ENCODE assay signal across 1 cellular context in the genomic region with DNA sequence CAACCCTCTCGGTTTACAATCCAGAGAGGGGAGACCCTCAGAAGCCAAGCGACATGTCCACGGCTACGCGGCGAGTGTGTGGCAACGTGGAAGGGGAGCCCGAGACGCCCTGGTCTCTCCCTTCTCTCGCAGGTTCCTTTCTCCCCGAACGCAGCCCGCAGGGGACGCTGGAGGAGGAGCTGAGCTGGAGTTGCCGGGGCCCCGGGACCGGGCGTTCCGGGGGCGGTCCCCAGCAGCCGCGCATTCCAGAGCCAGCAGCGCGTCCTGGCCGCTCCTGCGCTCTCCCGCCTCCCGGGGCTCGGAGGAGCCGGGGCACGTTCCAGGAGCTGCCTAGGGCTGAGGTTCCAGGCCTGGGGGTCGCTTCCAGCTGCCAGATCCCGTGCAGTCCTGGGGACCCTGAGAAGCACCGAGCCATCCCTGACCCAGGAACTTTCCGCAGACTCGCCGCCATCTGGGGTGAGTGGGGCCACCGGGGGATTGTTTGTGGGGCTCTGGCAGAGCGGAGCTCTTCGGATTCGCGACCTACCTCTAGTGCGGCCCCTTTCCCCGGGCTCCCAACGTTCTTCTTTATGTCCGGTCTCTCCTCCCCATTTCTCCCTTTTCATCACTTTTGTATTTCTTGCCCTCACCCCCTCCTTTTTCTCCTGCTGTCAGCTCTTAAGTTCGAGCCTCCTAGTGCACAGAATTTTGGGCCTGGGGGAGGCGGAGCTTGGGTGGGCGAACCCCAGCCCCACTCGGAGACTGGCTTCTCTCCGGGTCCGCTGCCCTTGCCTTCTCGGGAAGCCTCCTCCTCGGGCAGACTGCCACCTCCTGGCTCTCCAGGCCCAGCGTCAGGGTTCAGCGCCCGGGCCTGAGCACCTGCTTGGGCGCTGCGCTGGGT.
TF ChIP-seq lines count a peak whose summit lies in the region.

A gene with protein sequence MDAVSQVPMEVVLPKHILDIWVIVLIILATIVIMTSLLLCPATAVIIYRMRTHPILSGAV (plus strand): TSS at position 241 of the 880 bp plus-strand sequence. CDS start 16,684 bp downstream, outside the sequence.

TF ChIP-seq in WTC11, 78 proteins besides CTCF, POLR2A, EP300 and RAD21 (continued from another document and continues in another):
- TF ChIP-seq, protein P1, sequence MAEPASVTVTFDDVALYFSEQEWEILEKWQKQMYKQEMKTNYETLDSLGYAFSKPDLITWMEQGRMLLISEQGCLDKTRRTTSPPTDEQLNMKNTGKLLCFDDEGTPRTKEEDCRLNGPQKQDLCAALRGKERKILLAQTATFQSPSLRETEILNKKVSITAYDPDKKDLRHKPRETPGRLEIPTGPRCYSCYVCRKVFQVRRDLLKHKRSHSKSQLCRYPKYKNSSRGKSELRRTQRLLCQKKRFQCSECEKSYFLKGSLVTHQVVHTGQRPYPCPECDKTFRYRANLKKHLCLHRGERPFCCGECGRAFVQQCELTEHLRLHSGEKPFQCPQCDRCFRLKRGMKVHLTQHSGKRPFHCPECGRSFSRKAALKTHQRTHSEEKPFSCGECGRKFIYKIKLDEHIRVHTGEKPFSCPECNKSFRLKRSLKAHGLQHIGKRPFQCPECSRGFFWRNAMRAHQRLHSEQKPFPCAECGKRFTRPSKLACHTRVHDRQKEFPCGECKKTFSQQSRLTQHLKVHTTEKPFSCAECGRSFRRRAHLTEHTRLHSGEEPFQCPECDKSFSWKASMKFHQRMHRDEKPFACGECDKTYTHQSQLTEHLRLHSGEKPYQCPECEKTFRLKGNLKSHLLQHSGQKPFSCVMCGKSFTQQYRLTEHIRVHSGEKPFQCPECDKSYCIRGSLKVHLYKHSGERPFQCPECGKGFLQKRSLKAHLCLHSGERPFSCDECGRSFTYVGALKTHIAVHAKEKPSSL (CRISPR knock-in tag; conservative IDR thresholded peaks at IDR 0.05), result no peak
- TF ChIP-seq ZNF671 (CRISPR knock-in tag; IDR thresholded peaks at IDR 0.05) (no peak), ZBTB21 (CRISPR knock-in tag; IDR thresholded peaks at IDR 0.05; ENCODE audit: borderline replicate concordance) (no peak), MXD4 (CRISPR knock-in tag; IDR thresholded peaks at IDR 0.05; ENCODE audit: borderline replicate concordance) (no peak), SP1 (CRISPR knock-in tag; conservative IDR thresholded peaks at IDR 0.05) (peak; percentile 62), TEAD1 (CRISPR knock-in tag; IDR thresholded peaks at IDR 0.05) (peak; percentile 75; the same call in 1 of the 2 replicates), ETV6 (CRISPR knock-in tag; IDR thresholded peaks at IDR 0.05) (no peak), SMAD3 (CRISPR knock-in tag; IDR thresholded peaks at IDR 0.05; ENCODE audit: borderline replicate concordance) (no peak), ELF4 (CRISPR knock-in tag; IDR thresholded peaks at IDR 0.05; ENCODE audit: low read depth) (no peak), FOXK1 (CRISPR knock-in tag; IDR thresholded peaks at IDR 0.05) (0 out of 2 replicates have a peak, but pooled peaks have one; percentile 15), NR3C1 (CRISPR knock-in tag; conservative IDR thresholded peaks at IDR 0.05; ENCODE audit: low read depth) (no peak), ESRRA (CRISPR knock-in tag; IDR thresholded peaks at IDR 0.05; ENCODE audit: borderline replicate concordance) (no peak), CREM (CRISPR knock-in tag; IDR thresholded peaks at IDR 0.05) (no peak), ZNF138 (CRISPR knock-in tag; conservative IDR thresholded peaks at IDR 0.05) (no peak), ZNF121 (CRISPR knock-in tag; IDR thresholded peaks at IDR 0.05) (0 out of 2 replicates have a peak, but pooled peaks have one; percentile 6), FOXJ3 (CRISPR knock-in tag; IDR thresholded peaks at IDR 0.05; ENCODE audit: borderline replicate concordance) (no peak), NFYB (CRISPR knock-in tag; conservative IDR thresholded peaks at IDR 0.05; ENCODE audit: low read depth) (no peak), ZNF396 (CRISPR knock-in tag; IDR thresholded peaks at IDR 0.05; ENCODE audit: borderline replicate concordance) (no peak), RELA (CRISPR knock-in tag; IDR thresholded peaks at IDR 0.05; ENCODE audit: borderline replicate concordance) (0 out of 2 replicates have a peak, but pooled peaks have one; percentile 31), TEAD4 (CRISPR knock-in tag; IDR thresholded peaks at IDR 0.05) (no peak)
- TF ChIP-seq, protein P2, sequence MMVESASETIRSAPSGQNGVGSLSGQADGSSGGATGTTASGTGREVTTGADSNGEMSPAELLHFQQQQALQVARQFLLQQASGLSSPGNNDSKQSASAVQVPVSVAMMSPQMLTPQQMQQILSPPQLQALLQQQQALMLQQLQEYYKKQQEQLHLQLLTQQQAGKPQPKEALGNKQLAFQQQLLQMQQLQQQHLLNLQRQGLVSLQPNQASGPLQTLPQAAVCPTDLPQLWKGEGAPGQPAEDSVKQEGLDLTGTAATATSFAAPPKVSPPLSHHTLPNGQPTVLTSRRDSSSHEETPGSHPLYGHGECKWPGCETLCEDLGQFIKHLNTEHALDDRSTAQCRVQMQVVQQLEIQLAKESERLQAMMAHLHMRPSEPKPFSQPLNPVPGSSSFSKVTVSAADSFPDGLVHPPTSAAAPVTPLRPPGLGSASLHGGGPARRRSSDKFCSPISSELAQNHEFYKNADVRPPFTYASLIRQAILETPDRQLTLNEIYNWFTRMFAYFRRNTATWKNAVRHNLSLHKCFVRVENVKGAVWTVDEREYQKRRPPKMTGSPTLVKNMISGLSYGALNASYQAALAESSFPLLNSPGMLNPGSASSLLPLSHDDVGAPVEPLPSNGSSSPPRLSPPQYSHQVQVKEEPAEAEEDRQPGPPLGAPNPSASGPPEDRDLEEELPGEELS (CRISPR knock-in tag; IDR thresholded peaks at IDR 0.05), result no peak
- TF ChIP-seq, protein P3, sequence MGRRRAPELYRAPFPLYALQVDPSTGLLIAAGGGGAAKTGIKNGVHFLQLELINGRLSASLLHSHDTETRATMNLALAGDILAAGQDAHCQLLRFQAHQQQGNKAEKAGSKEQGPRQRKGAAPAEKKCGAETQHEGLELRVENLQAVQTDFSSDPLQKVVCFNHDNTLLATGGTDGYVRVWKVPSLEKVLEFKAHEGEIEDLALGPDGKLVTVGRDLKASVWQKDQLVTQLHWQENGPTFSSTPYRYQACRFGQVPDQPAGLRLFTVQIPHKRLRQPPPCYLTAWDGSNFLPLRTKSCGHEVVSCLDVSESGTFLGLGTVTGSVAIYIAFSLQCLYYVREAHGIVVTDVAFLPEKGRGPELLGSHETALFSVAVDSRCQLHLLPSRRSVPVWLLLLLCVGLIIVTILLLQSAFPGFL (CRISPR knock-in tag; IDR thresholded peaks at IDR 0.05; ENCODE audit: borderline replicate concordance), result peak; percentile 37; the same call in 1 of the 2 replicates
- TF ChIP-seq, protein P4, sequence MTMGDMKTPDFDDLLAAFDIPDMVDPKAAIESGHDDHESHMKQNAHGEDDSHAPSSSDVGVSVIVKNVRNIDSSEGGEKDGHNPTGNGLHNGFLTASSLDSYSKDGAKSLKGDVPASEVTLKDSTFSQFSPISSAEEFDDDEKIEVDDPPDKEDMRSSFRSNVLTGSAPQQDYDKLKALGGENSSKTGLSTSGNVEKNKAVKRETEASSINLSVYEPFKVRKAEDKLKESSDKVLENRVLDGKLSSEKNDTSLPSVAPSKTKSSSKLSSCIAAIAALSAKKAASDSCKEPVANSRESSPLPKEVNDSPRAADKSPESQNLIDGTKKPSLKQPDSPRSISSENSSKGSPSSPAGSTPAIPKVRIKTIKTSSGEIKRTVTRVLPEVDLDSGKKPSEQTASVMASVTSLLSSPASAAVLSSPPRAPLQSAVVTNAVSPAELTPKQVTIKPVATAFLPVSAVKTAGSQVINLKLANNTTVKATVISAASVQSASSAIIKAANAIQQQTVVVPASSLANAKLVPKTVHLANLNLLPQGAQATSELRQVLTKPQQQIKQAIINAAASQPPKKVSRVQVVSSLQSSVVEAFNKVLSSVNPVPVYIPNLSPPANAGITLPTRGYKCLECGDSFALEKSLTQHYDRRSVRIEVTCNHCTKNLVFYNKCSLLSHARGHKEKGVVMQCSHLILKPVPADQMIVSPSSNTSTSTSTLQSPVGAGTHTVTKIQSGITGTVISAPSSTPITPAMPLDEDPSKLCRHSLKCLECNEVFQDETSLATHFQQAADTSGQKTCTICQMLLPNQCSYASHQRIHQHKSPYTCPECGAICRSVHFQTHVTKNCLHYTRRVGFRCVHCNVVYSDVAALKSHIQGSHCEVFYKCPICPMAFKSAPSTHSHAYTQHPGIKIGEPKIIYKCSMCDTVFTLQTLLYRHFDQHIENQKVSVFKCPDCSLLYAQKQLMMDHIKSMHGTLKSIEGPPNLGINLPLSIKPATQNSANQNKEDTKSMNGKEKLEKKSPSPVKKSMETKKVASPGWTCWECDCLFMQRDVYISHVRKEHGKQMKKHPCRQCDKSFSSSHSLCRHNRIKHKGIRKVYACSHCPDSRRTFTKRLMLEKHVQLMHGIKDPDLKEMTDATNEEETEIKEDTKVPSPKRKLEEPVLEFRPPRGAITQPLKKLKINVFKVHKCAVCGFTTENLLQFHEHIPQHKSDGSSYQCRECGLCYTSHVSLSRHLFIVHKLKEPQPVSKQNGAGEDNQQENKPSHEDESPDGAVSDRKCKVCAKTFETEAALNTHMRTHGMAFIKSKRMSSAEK (CRISPR knock-in tag; IDR thresholded peaks at IDR 0.05; ENCODE audit: borderline replicate concordance), result no peak
- TF ChIP-seq, protein P5, sequence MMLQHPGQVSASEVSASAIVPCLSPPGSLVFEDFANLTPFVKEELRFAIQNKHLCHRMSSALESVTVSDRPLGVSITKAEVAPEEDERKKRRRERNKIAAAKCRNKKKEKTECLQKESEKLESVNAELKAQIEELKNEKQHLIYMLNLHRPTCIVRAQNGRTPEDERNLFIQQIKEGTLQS (CRISPR knock-in tag; conservative IDR thresholded peaks at IDR 0.05), result no peak
- TF ChIP-seq, protein P6, sequence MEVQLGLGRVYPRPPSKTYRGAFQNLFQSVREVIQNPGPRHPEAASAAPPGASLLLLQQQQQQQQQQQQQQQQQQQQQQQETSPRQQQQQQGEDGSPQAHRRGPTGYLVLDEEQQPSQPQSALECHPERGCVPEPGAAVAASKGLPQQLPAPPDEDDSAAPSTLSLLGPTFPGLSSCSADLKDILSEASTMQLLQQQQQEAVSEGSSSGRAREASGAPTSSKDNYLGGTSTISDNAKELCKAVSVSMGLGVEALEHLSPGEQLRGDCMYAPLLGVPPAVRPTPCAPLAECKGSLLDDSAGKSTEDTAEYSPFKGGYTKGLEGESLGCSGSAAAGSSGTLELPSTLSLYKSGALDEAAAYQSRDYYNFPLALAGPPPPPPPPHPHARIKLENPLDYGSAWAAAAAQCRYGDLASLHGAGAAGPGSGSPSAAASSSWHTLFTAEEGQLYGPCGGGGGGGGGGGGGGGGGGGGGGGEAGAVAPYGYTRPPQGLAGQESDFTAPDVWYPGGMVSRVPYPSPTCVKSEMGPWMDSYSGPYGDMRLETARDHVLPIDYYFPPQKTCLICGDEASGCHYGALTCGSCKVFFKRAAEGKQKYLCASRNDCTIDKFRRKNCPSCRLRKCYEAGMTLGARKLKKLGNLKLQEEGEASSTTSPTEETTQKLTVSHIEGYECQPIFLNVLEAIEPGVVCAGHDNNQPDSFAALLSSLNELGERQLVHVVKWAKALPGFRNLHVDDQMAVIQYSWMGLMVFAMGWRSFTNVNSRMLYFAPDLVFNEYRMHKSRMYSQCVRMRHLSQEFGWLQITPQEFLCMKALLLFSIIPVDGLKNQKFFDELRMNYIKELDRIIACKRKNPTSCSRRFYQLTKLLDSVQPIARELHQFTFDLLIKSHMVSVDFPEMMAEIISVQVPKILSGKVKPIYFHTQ (CRISPR knock-in tag; IDR thresholded peaks at IDR 0.05), result no peak
- TF ChIP-seq, protein P7, sequence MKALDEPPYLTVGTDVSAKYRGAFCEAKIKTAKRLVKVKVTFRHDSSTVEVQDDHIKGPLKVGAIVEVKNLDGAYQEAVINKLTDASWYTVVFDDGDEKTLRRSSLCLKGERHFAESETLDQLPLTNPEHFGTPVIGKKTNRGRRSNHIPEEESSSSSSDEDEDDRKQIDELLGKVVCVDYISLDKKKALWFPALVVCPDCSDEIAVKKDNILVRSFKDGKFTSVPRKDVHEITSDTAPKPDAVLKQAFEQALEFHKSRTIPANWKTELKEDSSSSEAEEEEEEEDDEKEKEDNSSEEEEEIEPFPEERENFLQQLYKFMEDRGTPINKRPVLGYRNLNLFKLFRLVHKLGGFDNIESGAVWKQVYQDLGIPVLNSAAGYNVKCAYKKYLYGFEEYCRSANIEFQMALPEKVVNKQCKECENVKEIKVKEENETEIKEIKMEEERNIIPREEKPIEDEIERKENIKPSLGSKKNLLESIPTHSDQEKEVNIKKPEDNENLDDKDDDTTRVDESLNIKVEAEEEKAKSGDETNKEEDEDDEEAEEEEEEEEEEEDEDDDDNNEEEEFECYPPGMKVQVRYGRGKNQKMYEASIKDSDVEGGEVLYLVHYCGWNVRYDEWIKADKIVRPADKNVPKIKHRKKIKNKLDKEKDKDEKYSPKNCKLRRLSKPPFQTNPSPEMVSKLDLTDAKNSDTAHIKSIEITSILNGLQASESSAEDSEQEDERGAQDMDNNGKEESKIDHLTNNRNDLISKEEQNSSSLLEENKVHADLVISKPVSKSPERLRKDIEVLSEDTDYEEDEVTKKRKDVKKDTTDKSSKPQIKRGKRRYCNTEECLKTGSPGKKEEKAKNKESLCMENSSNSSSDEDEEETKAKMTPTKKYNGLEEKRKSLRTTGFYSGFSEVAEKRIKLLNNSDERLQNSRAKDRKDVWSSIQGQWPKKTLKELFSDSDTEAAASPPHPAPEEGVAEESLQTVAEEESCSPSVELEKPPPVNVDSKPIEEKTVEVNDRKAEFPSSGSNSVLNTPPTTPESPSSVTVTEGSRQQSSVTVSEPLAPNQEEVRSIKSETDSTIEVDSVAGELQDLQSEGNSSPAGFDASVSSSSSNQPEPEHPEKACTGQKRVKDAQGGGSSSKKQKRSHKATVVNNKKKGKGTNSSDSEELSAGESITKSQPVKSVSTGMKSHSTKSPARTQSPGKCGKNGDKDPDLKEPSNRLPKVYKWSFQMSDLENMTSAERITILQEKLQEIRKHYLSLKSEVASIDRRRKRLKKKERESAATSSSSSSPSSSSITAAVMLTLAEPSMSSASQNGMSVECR (CRISPR knock-in tag; IDR thresholded peaks at IDR 0.05; ENCODE audit: borderline replicate concordance), result no peak; the same call in 1 of the 2 replicates
- TF ChIP-seq, protein P8, sequence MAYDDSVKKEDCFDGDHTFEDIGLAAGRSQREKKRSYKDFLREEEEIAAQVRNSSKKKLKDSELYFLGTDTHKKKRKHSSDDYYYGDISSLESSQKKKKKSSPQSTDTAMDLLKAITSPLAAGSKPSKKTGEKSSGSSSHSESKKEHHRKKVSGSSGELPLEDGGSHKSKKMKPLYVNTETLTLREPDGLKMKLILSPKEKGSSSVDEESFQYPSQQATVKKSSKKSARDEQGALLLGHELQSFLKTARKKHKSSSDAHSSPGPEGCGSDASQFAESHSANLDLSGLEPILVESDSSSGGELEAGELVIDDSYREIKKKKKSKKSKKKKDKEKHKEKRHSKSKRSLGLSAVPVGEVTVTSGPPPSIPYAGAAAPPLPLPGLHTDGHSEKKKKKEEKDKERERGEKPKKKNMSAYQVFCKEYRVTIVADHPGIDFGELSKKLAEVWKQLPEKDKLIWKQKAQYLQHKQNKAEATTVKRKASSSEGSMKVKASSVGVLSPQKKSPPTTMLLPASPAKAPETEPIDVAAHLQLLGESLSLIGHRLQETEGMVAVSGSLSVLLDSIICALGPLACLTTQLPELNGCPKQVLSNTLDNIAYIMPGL (CRISPR knock-in tag; IDR thresholded peaks at IDR 0.05), result peak; percentile 83
- TF ChIP-seq, protein P9, sequence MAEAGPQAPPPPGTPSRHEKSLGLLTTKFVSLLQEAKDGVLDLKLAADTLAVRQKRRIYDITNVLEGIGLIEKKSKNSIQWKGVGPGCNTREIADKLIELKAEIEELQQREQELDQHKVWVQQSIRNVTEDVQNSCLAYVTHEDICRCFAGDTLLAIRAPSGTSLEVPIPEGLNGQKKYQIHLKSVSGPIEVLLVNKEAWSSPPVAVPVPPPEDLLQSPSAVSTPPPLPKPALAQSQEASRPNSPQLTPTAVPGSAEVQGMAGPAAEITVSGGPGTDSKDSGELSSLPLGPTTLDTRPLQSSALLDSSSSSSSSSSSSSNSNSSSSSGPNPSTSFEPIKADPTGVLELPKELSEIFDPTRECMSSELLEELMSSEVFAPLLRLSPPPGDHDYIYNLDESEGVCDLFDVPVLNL (CRISPR knock-in tag; IDR thresholded peaks at IDR 0.05; ENCODE audit: borderline replicate concordance, low read depth), result no peak
